In genomic region chr19:33063356-33064116, GRCh38 we compare ENCODE assay signal across 8 cellular contexts. TPM values are rescaled to one million over a fixed set of nuclear protein-coding genes. Genes with fewer than 3 reads are reported as not detected.
A peak's percentile ranks its signal among the peaks of the same experiment; 100 is the strongest.
DNase-seq lines count a peak whose midpoint lies in the region; ATAC-seq, FAIRE-seq and TF ChIP-seq lines count a peak whose summit lies in the region.

No MANE protein-coding gene starts in this region.

- POLR2A ChIA-PET in HepG2 (lab: Yijun Ruan, JAX), result interaction anchor here (1.1 to 4.5 kb wide), 3 partner anchors 12 to 26 kb away, joined by 3 to 28 read pairs (median 5); no protein-coding TSS in a partner anchor

- H3K9ac ChIP-seq in HepG2 (ENCODE audit: insufficient read depth, low read depth, low read length), result peak overlapping the region; percentile 88

- BruUV-seq in HepG2 (replicated peaks; lab: Mats Ljungman, UMichigan), result no TSS peak

- WGBS in HepG2 (ENCODE audit: low lambda C conversion rate), result under 1% methylated on average over 9 of the region's 38 CpGs
- 16% methylated on average over 38 of the region's 38 CpGs for WGBS in thymus

- FAIRE-seq in HepG2 (lab: Jason Lieb, UNC), result no peak

- H3K9me3 ChIP-seq in breast epithelium, result no peaks in the 10 kb centered on the region
- H3K9me3 ChIP-seq in HepG2 (ENCODE audit: low read length), result no peaks in the 10 kb centered on the region
- H3K9me3 ChIP-seq in thymus (ENCODE audit: control insufficient read depth), result no peaks in the 10 kb centered on the region

- H3K79me2 ChIP-seq in HepG2 (ENCODE audit: insufficient read depth, low read length), result peaks cover 54% of the 10 kb centered on the region

- no peak overlapping the region for H2AFZ ChIP-seq in HepG2 (ENCODE audit: low read length)

- in situ Hi-C loops in HepG2 (cut with HindIII; ENCODE audit: extremely low pct_ligation_motif_present, low pct_unique_long_range_greater_than_20kb), result no loop called here

- peak overlapping the region; percentile 82 to 85 for H3K27ac ChIP-seq in breast epithelium
- H3K27ac ChIP-seq in HepG2 (ENCODE audit: extremely low read length, insufficient read depth, low read length), result peak overlapping the region; percentile 64
- H3K27ac ChIP-seq in thymus (ENCODE audit: low read depth), result no peak overlapping the region

- DNase-seq in DMS53 (lab: John Stamatoyannopoulos, UW), result peak; percentile 77
- DNase-seq in DMS53 treated with DMSO at 0.1 percent for 48 hours (lab: John Stamatoyannopoulos, UW; ENCODE audit: unreplicated experiment), result no peak
- peak; percentile 83 for DNase-seq in NCI-H345 (lab: John Stamatoyannopoulos, UW)
- DNase-seq in breast epithelium (ENCODE audit: low spot score in 2 of 2), result no peak
- DNase-seq in HepG2 (ENCODE audit: low spot score), result no peak
- no peak for DNase-seq in activated gamma-delta T cell treated with Interleukin-2 at 50 U/mL for 16 hours
- no peak for DNase-seq in germinal center (ENCODE audit: low spot score)

- TF ChIP-seq EP300 in HepG2 (IDR thresholded peaks at IDR 0.05; ENCODE audit: low read depth in 2 of 2, low read length in 2 of 2) (no peak), HepG2 (CRISPR knock-in tag; IDR thresholded peaks at IDR 0.05; ENCODE audit: borderline replicate concordance) (no peak)

- H3K27me3 ChIP-seq in breast epithelium (no peaks in the 10 kb centered on the region), HepG2 (ENCODE audit: control insufficient read depth in 1 of 2, insufficient read depth in 2 of 2, low read length in 2 of 2) (no peaks in the 10 kb centered on the region), thymus (ENCODE audit: control insufficient read depth, insufficient read depth) (peaks cover 35% of the 10 kb centered on the region)

- peak overlapping the region; percentile 48 to 83 (median 82) for H3K4me3 ChIP-seq in breast epithelium
- peak overlapping the region; percentile 82 to 96 (median 96) for H3K4me3 ChIP-seq in HepG2 (replicated peaks in 1 of 3; ENCODE audit: insufficient read depth in 1 of 3, low read depth in 2 of 3, low read length in 3 of 3)
- peak overlapping the region; percentile 62 for H3K4me3 ChIP-seq in thymus (ENCODE audit: low read length)

- H3K4me1 ChIP-seq in breast epithelium (peaks cover 0 to 5% of the 10 kb centered on the region in 2 donors), HepG2 (ENCODE audit: insufficient read depth, low read length) (peaks cover 59% of the 10 kb centered on the region), thymus (ENCODE audit: control insufficient read depth, insufficient read depth, low read length) (no peaks in the 10 kb centered on the region)

- intact Hi-C loops in breast epithelium (cut with DNase I; ENCODE audit: low total_unique reads) (no loop called here), HepG2 (cut with micrococcal nuclease; ENCODE audit: unreplicated experiment) (loop anchor here (1.0 to 10.0 kb wide), 3 partner anchors 17 to 89 kb away; partner anchors contain the start of genes CEP89, FAAP24 and GPATCH1)

- H3K36me3 ChIP-seq in breast epithelium (no peaks in the 10 kb centered on the region), HepG2 (replicated peaks in 1 of 2; ENCODE audit: control insufficient read depth in 1 of 2, insufficient read depth in 2 of 2, low read length in 2 of 2) (peaks cover 0 to 2% of the 10 kb centered on the region in 2 experiments; a peak in 2 of 5 replicates), thymus (ENCODE audit: control insufficient read depth, insufficient read depth) (no peaks in the 10 kb centered on the region)

- CTCF ChIA-PET in HepG2 (lab: Yijun Ruan, JAX; ENCODE audit: low intra/inter-chr PET ratio, low total read pairs), result no interaction called here

- no peak for TF ChIP-seq RAD21 in HepG2 (CRISPR knock-in tag; IDR thresholded peaks at IDR 0.05)

- ATAC-seq in HepG2, result peak; percentile 10

- TF ChIP-seq CTCF in breast epithelium (IDR thresholded peaks at IDR 0.05) (no peak), HepG2 (CRISPR knock-in tag; IDR thresholded peaks at IDR 0.05) (no peak)

- peak overlapping the region; percentile 91 for H3K4me2 ChIP-seq in HepG2 (ENCODE audit: low read depth, low read length)

- TF ChIP-seq POLR2A in breast epithelium (IDR thresholded peaks at IDR 0.05), result no peak
- TF ChIP-seq POLR2A in HepG2 (IDR thresholded peaks at IDR 0.05; ENCODE audit: insufficient read depth in 1 of 2, low read depth in 2 of 2, low read length in 2 of 2), result no peak

- peaks cover 37% of the 10 kb centered on the region for H4K20me1 ChIP-seq in HepG2 (ENCODE audit: insufficient read depth, low read length)

TF ChIP-seq in HepG2, 621 proteins besides CTCF, POLR2A, EP300 and RAD21 (continues in another document):
- TF ChIP-seq ARNT2 (CRISPR knock-in tag; IDR thresholded peaks at IDR 0.05; ENCODE audit: low read depth) (peak; percentile 14; the same call in 1 of the 2 replicates), ATAD3A (CRISPR knock-in tag; IDR thresholded peaks at IDR 0.05) (no peak), PITX1 (CRISPR knock-in tag; IDR thresholded peaks at IDR 0.05) (0 out of 2 replicates have a peak, but pooled peaks have one; percentile 28), ZNF674 (CRISPR knock-in tag; IDR thresholded peaks at IDR 0.05; ENCODE audit: low read depth) (no peak), FOXA1 (IDR thresholded peaks at IDR 0.05) (no peak), FOXA1 (CRISPR knock-in tag; IDR thresholded peaks at IDR 0.05) (no peak), STAG1 (CRISPR knock-in tag; IDR thresholded peaks at IDR 0.05) (no peak)

RNA-seq across cellular contexts. Expression of gene RHPN2, which starts 1.2 kb away (rescaled TPM):
- 10 to 100 TPM in 2 of 3 donors, 1 to 10 TPM in 1; 1.4 to 55.3 (median 35.4) TPM for total RNA-seq in breast epithelium
- 20.3 and 21.6 TPM in 2 replicates for total RNA-seq in HepG2 (2016; rRNA removed; fragmentation: Illumina TruSeq; extraction: Trizol)
- total RNA-seq in HepG2 (2016; cell fraction: cytosol; rRNA removed; fragmentation: Illumina TruSeq; extraction: Trizol; ENCODE audit: low read depth), result 2.9 and 3.0 TPM in 2 replicates
- total RNA-seq in HepG2 (2016; cell fraction: insoluble cytoplasmic fraction; rRNA removed; fragmentation: Illumina TruSeq; extraction: Trizol), result 17.5 and 20.5 TPM in 2 replicates
- total RNA-seq in HepG2 (2016; cell fraction: membrane; rRNA removed; fragmentation: Illumina TruSeq; extraction: Trizol), result 6.8 and 7.0 TPM in 2 replicates
- 12.4 and 14.1 TPM in 2 replicates for total RNA-seq in HepG2 (2016; cell fraction: nucleus; rRNA removed; fragmentation: Illumina TruSeq; extraction: Trizol)
- polyA plus RNA-seq in HepG2 (2011; rRNA removed), result 46.6 and 48.0 TPM in 2 replicates
- polyA plus RNA-seq in HepG2 (2011; cell fraction: cytosol; rRNA removed), result 45.4 and 46.7 TPM in 2 replicates
- 28.4 and 30.4 TPM in 2 replicates for polyA plus RNA-seq in HepG2 (2011; cell fraction: nucleus; rRNA removed)
- 35.2 and 42.3 TPM in 2 replicates for polyA plus RNA-seq in HepG2 (2012)
- 0.79 and 0.82 TPM in 2 replicates for polyA plus RNA-seq in HepG2 (2016; cell fraction: cytosol; fragmentation: Illumina TruSeq; extraction: Trizol; ENCODE audit: low read depth)
- 20.4 and 24.3 TPM in 2 replicates for polyA plus RNA-seq in HepG2 (2016; cell fraction: insoluble cytoplasmic fraction; fragmentation: Illumina TruSeq; extraction: Trizol; ENCODE audit: low read depth)
- 2.7 and 3.3 TPM in 2 replicates for polyA plus RNA-seq in HepG2 (2016; cell fraction: membrane; fragmentation: Illumina TruSeq; extraction: Trizol; ENCODE audit: low read depth)
- 17.9 and 19.2 TPM in 2 replicates for polyA plus RNA-seq in HepG2 (2016; cell fraction: nucleus; fragmentation: Illumina TruSeq; extraction: Trizol; ENCODE audit: insufficient read depth, low read depth)
- 40.5 and 85.7 TPM in 2 replicates for polyA minus RNA-seq in HepG2 (2011; rRNA and poly(A)+ RNA removed; ENCODE audit: low replicate concordance)
- polyA minus RNA-seq in HepG2 (2011; cell fraction: cytosol; rRNA and poly(A)+ RNA removed), result 49.3 and 53.6 TPM in 2 replicates
- polyA minus RNA-seq in HepG2 (2011; cell fraction: nucleus; rRNA and poly(A)+ RNA removed), result 29.4 and 36.8 TPM in 2 replicates
- 4.8 TPM for polyA plus RNA-seq in thymus

RNA-seq across cellular contexts. Expression of gene GPATCH1, which starts 17.4 kb away (rescaled TPM):
- 10 to 100 TPM in 2 of 3 donors, 1 to 10 TPM in 1; 9.4 to 14.2 (median 12.5) TPM for total RNA-seq in breast epithelium
- total RNA-seq in HepG2 (2016; rRNA removed; fragmentation: Illumina TruSeq; extraction: Trizol), result 6.8 and 8.8 TPM in 2 replicates
- 3.5 and 3.6 TPM in 2 replicates for total RNA-seq in HepG2 (2016; cell fraction: cytosol; rRNA removed; fragmentation: Illumina TruSeq; extraction: Trizol; ENCODE audit: low read depth)
- 6.7 and 8.0 TPM in 2 replicates for total RNA-seq in HepG2 (2016; cell fraction: insoluble cytoplasmic fraction; rRNA removed; fragmentation: Illumina TruSeq; extraction: Trizol)
- 3.0 and 3.3 TPM in 2 replicates for total RNA-seq in HepG2 (2016; cell fraction: membrane; rRNA removed; fragmentation: Illumina TruSeq; extraction: Trizol)
- 8.0 and 9.4 TPM in 2 replicates for total RNA-seq in HepG2 (2016; cell fraction: nucleus; rRNA removed; fragmentation: Illumina TruSeq; extraction: Trizol)
- 6.4 and 6.9 TPM in 2 replicates for polyA plus RNA-seq in HepG2 (2011; rRNA removed)
- 4.7 and 4.9 TPM in 2 replicates for polyA plus RNA-seq in HepG2 (2011; cell fraction: cytosol; rRNA removed)
- polyA plus RNA-seq in HepG2 (2011; cell fraction: nucleus; rRNA removed), result 6.1 and 8.1 TPM in 2 replicates
- polyA plus RNA-seq in HepG2 (2012), result 5.3 and 5.8 TPM in 2 replicates
- 0.41 and 0.49 TPM in 2 replicates for polyA plus RNA-seq in HepG2 (2016; cell fraction: cytosol; fragmentation: Illumina TruSeq; extraction: Trizol; ENCODE audit: low read depth)
- 9.9 and 11.1 TPM in 2 replicates for polyA plus RNA-seq in HepG2 (2016; cell fraction: insoluble cytoplasmic fraction; fragmentation: Illumina TruSeq; extraction: Trizol; ENCODE audit: low read depth)
- polyA plus RNA-seq in HepG2 (2016; cell fraction: membrane; fragmentation: Illumina TruSeq; extraction: Trizol; ENCODE audit: low read depth), result 1.2 and 1.4 TPM in 2 replicates
- polyA plus RNA-seq in HepG2 (2016; cell fraction: nucleus; fragmentation: Illumina TruSeq; extraction: Trizol; ENCODE audit: insufficient read depth, low read depth), result 12.3 and 13.0 TPM in 2 replicates
- polyA minus RNA-seq in HepG2 (2011; rRNA and poly(A)+ RNA removed; ENCODE audit: low replicate concordance), result 8.9 and 26.0 TPM in 2 replicates
- 4.7 and 6.5 TPM in 2 replicates for polyA minus RNA-seq in HepG2 (2011; cell fraction: cytosol; rRNA and poly(A)+ RNA removed)
- polyA minus RNA-seq in HepG2 (2011; cell fraction: nucleus; rRNA and poly(A)+ RNA removed), result 10.9 and 12.7 TPM in 2 replicates
- polyA plus RNA-seq in thymus, result 8.7 TPM

Comparison
In these comparisons a context has a peak if more than half of its experiments do, and no peak if none do; other contexts are left out.
1. DNase-seq: peak in DMS53 (single experiment) and NCI-H345 (single experiment); none in DMS53 treated with DMSO at 0.1 percent for 48 hours (single experiment), breast epithelium (0 of 2), HepG2 (single experiment), activated gamma-delta T cell treated with Interleukin-2 at 50 U/mL for 16 hours (single experiment) and germinal center (single experiment).
2. Peak in every context shown above with its lines, with median percentiles within 50 percentile points of each other: H3K4me3 ChIP-seq.